1 cellular context compared by ENCODE assay signal in the genomic region with DNA sequence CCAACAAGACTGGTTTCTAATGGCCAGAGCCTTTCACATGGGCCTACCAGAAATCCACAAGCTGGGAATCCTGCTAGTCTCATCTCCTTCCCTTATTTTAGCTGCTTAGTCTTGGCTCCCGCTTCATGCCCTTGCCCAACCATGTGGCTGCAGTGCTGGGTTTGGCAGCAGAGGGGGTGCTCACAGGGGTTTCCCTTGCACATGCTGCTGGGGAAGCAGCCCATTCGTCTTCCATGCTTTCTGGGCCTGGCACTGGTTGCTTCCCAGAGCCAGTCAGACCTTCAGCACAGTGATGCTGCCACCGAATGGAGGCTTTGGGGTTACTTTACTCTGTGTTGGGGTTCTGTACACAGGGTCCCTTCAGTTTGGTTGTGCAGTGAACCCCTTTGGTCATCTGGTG.
TF ChIP-seq lines count a peak whose summit lies in the region.

No MANE protein-coding gene starts in this region.

TF ChIP-seq in GM23338, 12 proteins besides CTCF, POLR2A, EP300 and RAD21 (continued from another document):
- TF ChIP-seq ZNF331 (CRISPR knock-in tag; IDR thresholded peaks at IDR 0.05; ENCODE audit: low read depth) (no peak), STAT1 (IDR thresholded peaks at IDR 0.05; ENCODE audit: unreplicated experiment) (no peak), EZH2phosphoT487 (IDR thresholded peaks at IDR 0.05; ENCODE audit: unreplicated experiment) (no peak), JUNB (IDR thresholded peaks at IDR 0.05; ENCODE audit: unreplicated experiment) (no peak), CREB1 (CRISPR knock-in tag; IDR thresholded peaks at IDR 0.05; ENCODE audit: low read depth) (no peak), ZNF114 (CRISPR knock-in tag; IDR thresholded peaks at IDR 0.05) (no peak), NANOG (IDR thresholded peaks at IDR 0.05; ENCODE audit: borderline replicate concordance) (no peak), EZH2 (IDR thresholded peaks at IDR 0.05; ENCODE audit: low read depth, unreplicated experiment) (no peak), POLR2AphosphoS5 (IDR thresholded peaks at IDR 0.05; ENCODE audit: low read depth) (no peak)
- TF ChIP-seq, protein P1, sequence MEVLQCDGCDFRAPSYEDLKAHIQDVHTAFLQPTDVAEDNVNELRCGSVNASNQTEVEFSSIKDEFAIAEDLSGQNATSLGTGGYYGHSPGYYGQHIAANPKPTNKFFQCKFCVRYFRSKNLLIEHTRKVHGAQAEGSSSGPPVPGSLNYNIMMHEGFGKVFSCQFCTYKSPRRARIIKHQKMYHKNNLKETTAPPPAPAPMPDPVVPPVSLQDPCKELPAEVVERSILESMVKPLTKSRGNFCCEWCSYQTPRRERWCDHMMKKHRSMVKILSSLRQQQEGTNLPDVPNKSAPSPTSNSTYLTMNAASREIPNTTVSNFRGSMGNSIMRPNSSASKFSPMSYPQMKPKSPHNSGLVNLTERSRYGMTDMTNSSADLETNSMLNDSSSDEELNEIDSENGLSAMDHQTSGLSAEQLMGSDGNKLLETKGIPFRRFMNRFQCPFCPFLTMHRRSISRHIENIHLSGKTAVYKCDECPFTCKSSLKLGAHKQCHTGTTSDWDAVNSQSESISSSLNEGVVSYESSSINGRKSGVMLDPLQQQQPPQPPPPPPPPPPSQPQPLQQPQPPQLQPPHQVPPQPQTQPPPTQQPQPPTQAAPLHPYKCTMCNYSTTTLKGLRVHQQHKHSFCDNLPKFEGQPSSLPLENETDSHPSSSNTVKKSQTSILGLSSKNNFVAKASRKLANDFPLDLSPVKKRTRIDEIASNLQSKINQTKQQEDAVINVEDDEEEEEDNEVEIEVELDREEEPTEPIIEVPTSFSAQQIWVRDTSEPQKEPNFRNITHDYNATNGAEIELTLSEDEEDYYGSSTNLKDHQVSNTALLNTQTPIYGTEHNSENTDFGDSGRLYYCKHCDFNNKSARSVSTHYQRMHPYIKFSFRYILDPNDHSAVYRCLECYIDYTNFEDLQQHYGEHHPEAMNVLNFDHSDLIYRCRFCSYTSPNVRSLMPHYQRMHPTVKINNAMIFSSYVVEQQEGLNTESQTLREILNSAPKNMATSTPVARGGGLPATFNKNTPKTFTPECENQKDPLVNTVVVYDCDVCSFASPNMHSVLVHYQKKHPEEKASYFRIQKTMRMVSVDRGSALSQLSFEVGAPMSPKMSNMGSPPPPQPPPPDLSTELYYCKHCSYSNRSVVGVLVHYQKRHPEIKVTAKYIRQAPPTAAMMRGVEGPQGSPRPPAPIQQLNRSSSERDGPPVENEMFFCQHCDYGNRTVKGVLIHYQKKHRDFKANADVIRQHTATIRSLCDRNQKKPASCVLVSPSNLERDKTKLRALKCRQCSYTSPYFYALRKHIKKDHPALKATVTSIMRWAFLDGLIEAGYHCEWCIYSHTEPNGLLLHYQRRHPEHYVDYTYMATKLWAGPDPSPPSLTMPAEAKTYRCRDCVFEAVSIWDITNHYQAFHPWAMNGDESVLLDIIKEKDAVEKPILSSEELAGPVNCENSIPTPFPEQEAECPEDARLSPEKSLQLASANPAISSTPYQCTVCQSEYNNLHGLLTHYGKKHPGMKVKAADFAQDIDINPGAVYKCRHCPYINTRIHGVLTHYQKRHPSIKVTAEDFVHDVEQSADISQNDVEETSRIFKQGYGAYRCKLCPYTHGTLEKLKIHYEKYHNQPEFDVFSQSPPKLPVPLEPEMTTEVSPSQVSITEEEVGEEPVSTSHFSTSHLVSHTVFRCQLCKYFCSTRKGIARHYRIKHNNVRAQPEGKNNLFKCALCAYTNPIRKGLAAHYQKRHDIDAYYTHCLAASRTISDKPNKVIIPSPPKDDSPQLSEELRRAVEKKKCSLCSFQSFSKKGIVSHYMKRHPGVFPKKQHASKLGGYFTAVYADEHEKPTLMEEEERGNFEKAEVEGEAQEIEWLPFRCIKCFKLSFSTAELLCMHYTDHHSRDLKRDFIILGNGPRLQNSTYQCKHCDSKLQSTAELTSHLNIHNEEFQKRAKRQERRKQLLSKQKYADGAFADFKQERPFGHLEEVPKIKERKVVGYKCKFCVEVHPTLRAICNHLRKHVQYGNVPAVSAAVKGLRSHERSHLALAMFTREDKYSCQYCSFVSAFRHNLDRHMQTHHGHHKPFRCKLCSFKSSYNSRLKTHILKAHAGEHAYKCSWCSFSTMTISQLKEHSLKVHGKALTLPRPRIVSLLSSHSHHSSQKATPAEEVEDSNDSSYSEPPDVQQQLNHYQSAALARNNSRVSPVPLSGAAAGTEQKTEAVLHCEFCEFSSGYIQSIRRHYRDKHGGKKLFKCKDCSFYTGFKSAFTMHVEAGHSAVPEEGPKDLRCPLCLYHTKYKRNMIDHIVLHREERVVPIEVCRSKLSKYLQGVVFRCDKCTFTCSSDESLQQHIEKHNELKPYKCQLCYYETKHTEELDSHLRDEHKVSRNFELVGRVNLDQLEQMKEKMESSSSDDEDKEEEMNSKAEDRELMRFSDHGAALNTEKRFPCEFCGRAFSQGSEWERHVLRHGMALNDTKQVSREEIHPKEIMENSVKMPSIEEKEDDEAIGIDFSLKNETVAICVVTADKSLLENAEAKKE (CRISPR knock-in tag; IDR thresholded peaks at IDR 0.05): no peak
- TF ChIP-seq, protein P2, sequence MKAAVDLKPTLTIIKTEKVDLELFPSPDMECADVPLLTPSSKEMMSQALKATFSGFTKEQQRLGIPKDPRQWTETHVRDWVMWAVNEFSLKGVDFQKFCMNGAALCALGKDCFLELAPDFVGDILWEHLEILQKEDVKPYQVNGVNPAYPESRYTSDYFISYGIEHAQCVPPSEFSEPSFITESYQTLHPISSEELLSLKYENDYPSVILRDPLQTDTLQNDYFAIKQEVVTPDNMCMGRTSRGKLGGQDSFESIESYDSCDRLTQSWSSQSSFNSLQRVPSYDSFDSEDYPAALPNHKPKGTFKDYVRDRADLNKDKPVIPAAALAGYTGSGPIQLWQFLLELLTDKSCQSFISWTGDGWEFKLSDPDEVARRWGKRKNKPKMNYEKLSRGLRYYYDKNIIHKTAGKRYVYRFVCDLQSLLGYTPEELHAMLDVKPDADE (IDR thresholded peaks at IDR 0.05): no peak
